21 cellular contexts compared by ENCODE assay signal in genomic region chr11:3738241-3738640, GRCh38. TPM values are rescaled to one million over a fixed set of nuclear protein-coding genes. Genes with fewer than 3 reads are reported as not detected.
DNase-seq lines count a peak whose midpoint lies in the region; TF ChIP-seq lines count a peak whose summit lies in the region.
"Had no signal": no experiment of that assay in that cellular context is flagged by ENCODE, and none has a peak within 500 bp of the region (broad histone marks: within the 10 kb centered on the region; RNA-seq: fewer than 3 reads in every experiment).

No MANE protein-coding gene starts in this region.

- H3K27ac ChIP-seq in mesenchymal stem cell (ENCODE audit: low read length, poor library complexity, severe bottlenecking), result no peak overlapping the region
- H3K27ac ChIP-seq in Karpas-422 (ENCODE audit: low read length), result no peak overlapping the region
- no peak overlapping the region for H3K27ac ChIP-seq in CD8-positive, alpha-beta memory T cell (ENCODE audit: low read depth, low read length)
- H3K27ac ChIP-seq: right atrium auricular region, thoracic aorta had no signal

- no peak overlapping the region for H2BK15ac ChIP-seq in mesenchymal stem cell (ENCODE audit: low read depth, poor library complexity, severe bottlenecking)

- H2AK5ac ChIP-seq in mesenchymal stem cell (ENCODE audit: low read length, severe bottlenecking), result no peak overlapping the region

- H3K14ac ChIP-seq in mesenchymal stem cell (ENCODE audit: low read length in 2 of 2), result no peak overlapping the region

- H3K9me3 Mint-ChIP-seq in chondrocyte (ENCODE audit: low read depth), result no peaks in the 10 kb centered on the region
- no peaks in the 10 kb centered on the region for H3K9me3 Mint-ChIP-seq in CD8-positive, alpha-beta memory T cell

- H3K23ac ChIP-seq in mesenchymal stem cell (ENCODE audit: low read length in 2 of 2), result no peak overlapping the region

- peak overlapping the region; percentile 17 for H3K9ac ChIP-seq in mesenchymal stem cell (ENCODE audit: low read length)
- H3K9ac ChIP-seq in Karpas-422 (ENCODE audit: low read length), result no peak overlapping the region

- TF ChIP-seq CTCF in AG04449 (IDR thresholded peaks at IDR 0.05; ENCODE audit: insufficient read depth, low read length, missing control alignments) (no peak), chondrocyte (IDR thresholded peaks at IDR 0.05) (no peak)

- no peaks in the 10 kb centered on the region for H4K20me1 ChIP-seq in Karpas-422 (ENCODE audit: insufficient read depth, low read depth, low read length)

- peaks cover 32% of the 10 kb centered on the region for H3K79me2 ChIP-seq in Karpas-422 (ENCODE audit: low read length)

- H3K27ac Mint-ChIP-seq in chondrocyte (ENCODE audit: unreplicated experiment), result peak overlapping the region; percentile 12
- H3K27ac Mint-ChIP-seq in CD8-positive, alpha-beta memory T cell, result peak overlapping the region in 1 of 8 donors; percentile 12
- H3K27ac Mint-ChIP-seq: T-helper 17 cell had no signal

- H3K27me3 Mint-ChIP-seq in chondrocyte (ENCODE audit: low read depth), result no peaks in the 10 kb centered on the region
- no peaks in the 10 kb centered on the region for H3K27me3 Mint-ChIP-seq in CD8-positive, alpha-beta memory T cell
- H3K27me3 Mint-ChIP-seq: T-helper 17 cell had no signal

- no peak overlapping the region for H2BK5ac ChIP-seq in mesenchymal stem cell (ENCODE audit: low read depth, low read length, poor library complexity, severe bottlenecking)

- no peak overlapping the region for H4K8ac ChIP-seq in mesenchymal stem cell (ENCODE audit: low read length)

- H2BK12ac ChIP-seq in mesenchymal stem cell (ENCODE audit: low read length in 2 of 2), result no peak overlapping the region

- H2BK120ac ChIP-seq in mesenchymal stem cell (ENCODE audit: low read depth, low read length), result no peak overlapping the region

- no peak overlapping the region for H3K4me2 ChIP-seq in mesenchymal stem cell (ENCODE audit: low read length, poor library complexity, severe bottlenecking)
- no peak overlapping the region for H3K4me2 ChIP-seq in Karpas-422 (ENCODE audit: low read depth, low read length, poor library complexity, severe bottlenecking)

- no peaks in the 10 kb centered on the region for H3K9me2 ChIP-seq in Karpas-422 (replicated peaks; ENCODE audit: insufficient read depth, low read length)

- CTCF ChIA-PET in AG04449 (lab: Yijun Ruan, JAX), result interaction anchor here (1.2 kb wide), 1 partner anchor 335 kb away, joined by 3 read pairs; no protein-coding TSS in a partner anchor
- CTCF ChIA-PET in CD8-positive, alpha-beta memory T cell (lab: Charles Lee), result no interaction called here

- H2AFZ ChIP-seq in mesenchymal stem cell (ENCODE audit: low read depth, low read length) (no peak overlapping the region), Karpas-422 (ENCODE audit: low read length) (no peak overlapping the region)

- H3K4ac ChIP-seq in mesenchymal stem cell (ENCODE audit: low read depth in 1 of 2, low read length in 2 of 2), result no peak overlapping the region

- no peak overlapping the region for H3K4me3 Mint-ChIP-seq in chondrocyte (ENCODE audit: unreplicated experiment)
- H3K4me3 Mint-ChIP-seq in CD8-positive, alpha-beta memory T cell, result no peak overlapping the region
- H3K4me3 Mint-ChIP-seq: T-helper 17 cell had no signal

- H3K18ac ChIP-seq in mesenchymal stem cell (ENCODE audit: low read depth in 1 of 2, low read length in 2 of 2), result no peak overlapping the region

- H3K9me3 ChIP-seq in mesenchymal stem cell (ENCODE audit: control insufficient read depth, low read length), result no peaks in the 10 kb centered on the region
- no peaks in the 10 kb centered on the region for H3K9me3 ChIP-seq in Karpas-422 (ENCODE audit: low read length)
- H3K9me3 ChIP-seq in CD8-positive, alpha-beta memory T cell (ENCODE audit: low read length), result no peaks in the 10 kb centered on the region
- H3K9me3 ChIP-seq: right atrium auricular region, thoracic aorta had no signal

- H4K91ac ChIP-seq in mesenchymal stem cell (ENCODE audit: low read length), result no peak overlapping the region

- H3K4me3 ChIP-seq in AG04449 (ENCODE audit: low read depth, low read length) (no peak overlapping the region), mesenchymal stem cell (ENCODE audit: insufficient read depth in 1 of 2, low read depth in 1 of 2, low read length in 2 of 2) (no peak overlapping the region), Karpas-422 (ENCODE audit: low read length) (no peak overlapping the region)
- H3K4me3 ChIP-seq in CD8-positive, alpha-beta memory T cell (ENCODE audit: low read length), result no peak overlapping the region
- H3K4me3 ChIP-seq: right atrium auricular region, thoracic aorta had no signal

- H3K4me1 Mint-ChIP-seq in chondrocyte (ENCODE audit: low read depth), result no peaks in the 10 kb centered on the region
- peaks cover 0 to 5% (median 0%) of the 10 kb centered on the region in 3 donors for H3K4me1 Mint-ChIP-seq in CD8-positive, alpha-beta memory T cell
- H3K4me1 Mint-ChIP-seq: T-helper 17 cell had no signal

- peaks cover 25% of the 10 kb centered on the region for H3K36me3 Mint-ChIP-seq in chondrocyte (ENCODE audit: low read depth)
- peaks cover 5 to 82% (median 20%) of the 10 kb centered on the region in 3 donors for H3K36me3 Mint-ChIP-seq in CD8-positive, alpha-beta memory T cell

- H3K4me1 ChIP-seq in mesenchymal stem cell (ENCODE audit: control insufficient read depth, insufficient read depth, low read depth, low read length) (peaks cover 1% of the 10 kb centered on the region), Karpas-422 (ENCODE audit: low read length) (no peaks in the 10 kb centered on the region)
- no peaks in the 10 kb centered on the region for H3K4me1 ChIP-seq in CD8-positive, alpha-beta memory T cell (ENCODE audit: insufficient read depth, low read length)
- H3K4me1 ChIP-seq: right atrium auricular region had no signal

- H3K27me3 ChIP-seq in mesenchymal stem cell (ENCODE audit: control insufficient read depth in 1 of 2, insufficient read depth in 1 of 2, low read length in 2 of 2) (no peaks in the 10 kb centered on the region), Karpas-422 (ENCODE audit: low read length) (no peaks in the 10 kb centered on the region)
- H3K27me3 ChIP-seq in CD8-positive, alpha-beta memory T cell (ENCODE audit: insufficient read depth, low read length, poor library complexity, severe bottlenecking), result no peaks in the 10 kb centered on the region
- H3K27me3 ChIP-seq: right atrium auricular region had no signal

- peaks cover 39 to 73% of the 10 kb centered on the region in 2 experiments for H3K36me3 ChIP-seq in mesenchymal stem cell (ENCODE audit: control insufficient read depth in 1 of 2, insufficient read depth in 2 of 2, low read depth in 1 of 2, low read length in 2 of 2)
- H3K36me3 ChIP-seq in Karpas-422 (ENCODE audit: insufficient read depth, low read length), result peaks cover 52% of the 10 kb centered on the region; the same call in 1 of the 2 replicates
- peaks cover 35% of the 10 kb centered on the region for H3K36me3 ChIP-seq in CD8-positive, alpha-beta memory T cell (ENCODE audit: insufficient read depth, low read length)

- DNase-seq in AG04449 (ENCODE audit: low read depth, low spot score), result peak; percentile 16
- peak; percentile 57 for DNase-seq in GM03348 (ENCODE audit: low spot score)
- DNase-seq in chondrocyte (ENCODE audit: low spot score), result no peak
- no peak for DNase-seq in mesenchymal stem cell
- no peak for DNase-seq in Karpas-422
- DNase-seq in pons (ENCODE audit: low spot score), result no peak
- no peak for DNase-seq in stimulated activated CD4-positive, alpha-beta T cell treated with anti-CD3 and anti-CD28 coated beads, Interleukin-2, amount 100 ng/mL, for 48 hours
- DNase-seq in CD8-positive, alpha-beta memory T cell, result no peak
- DNase-seq: activated CD4-positive, alpha-beta T cell treated with anti-CD3 and anti-CD28 coated beads, Interleukin-2, amount 50 U/mL, for 1 hour; activated CD8-positive, alpha-beta memory T cell treated with anti-CD3 and anti-CD28 coated beads, Interleukin-2, amount 50 U/mL, for 48 hours; activated gamma-delta T cell treated with Interleukin-2 at 50 U/mL for 16 hours; amygdala; DMS79; effector CD4-positive, alpha-beta T cell; erythroblast; glutamatergic neuron; left cardiac atrium; NCI-H526; T-helper 17 cell had no signal

- peaks cover 17% of the 10 kb centered on the region for H3K79me1 ChIP-seq in mesenchymal stem cell (replicated peaks; ENCODE audit: low read length, poor library complexity, severe bottlenecking)

- 100% methylated on average over 1 of the region's 1 CpG for WGBS in mesenchymal stem cell

- POLR2A ChIA-PET in AG04449 (lab: Yijun Ruan, JAX), result no interaction called here
- POLR2A ChIA-PET in CD8-positive, alpha-beta memory T cell (lab: Charles Lee), result no interaction called here

RNA-seq across cellular contexts. Expression of gene NUP98, which starts 59.1 kb away (rescaled TPM):
- total RNA-seq in chondrocyte, result 47.8 to 61.6 TPM (median 52.7 TPM) in 3 replicates
- polyA plus RNA-seq in mesenchymal stem cell (2013, experiment 1 of 2), result 39.3 TPM
- polyA plus RNA-seq in mesenchymal stem cell (2013, experiment 2 of 2), result 37.2 TPM
- total RNA-seq in Karpas-422 (2014; rRNA removed; shearing (Covaris generic); ENCODE audit: low replicate concordance), result 123 and 124 TPM in 2 replicates
- total RNA-seq in CD8-positive, alpha-beta memory T cell, result 100 to 1,000 TPM; 101 to 105 TPM
- 49.0 TPM for polyA plus RNA-seq in CD8-positive, alpha-beta memory T cell

Comparison
In these comparisons a context has a peak if more than half of its experiments do, and no peak if none do; other contexts are left out.
1. DNase-seq: peak in AG04449 (single experiment) and GM03348 (single experiment); none in chondrocyte (single experiment), mesenchymal stem cell (single experiment), Karpas-422 (single experiment), pons (single experiment), stimulated activated CD4-positive, alpha-beta T cell treated with anti-CD3 and anti-CD28 coated beads, Interleukin-2, amount 100 ng/mL, for 48 hours (0 of 2) and CD8-positive, alpha-beta memory T cell (0 of 5).